ENCODE assay signal across 31 cellular contexts in genomic region chr12:132527186-132527882, GRCh38.
"Had no signal": no experiment of that assay in that cellular context is flagged by ENCODE, and none has a peak within 500 bp of the region (broad histone marks: within the 10 kb centered on the region; RNA-seq: fewer than 3 reads in every experiment).

No MANE protein-coding gene starts in this region.

- H3K27ac ChIP-seq: adrenal gland, body of pancreas, colonic mucosa, epithelial cell of prostate, esophagus squamous epithelium, gastroesophageal sphincter, heart right ventricle had no signal

- H3K4me3 ChIP-seq: adrenal gland, body of pancreas, colonic mucosa, esophagus squamous epithelium, gastroesophageal sphincter, heart right ventricle had no signal

- H3K4me1 ChIP-seq: colonic mucosa had no signal

- FAIRE-seq: endometrium, endothelial cell of umbilical vein had no signal

- DNase-seq: activated CD4-positive, alpha-beta memory T cell treated with anti-CD3 and anti-CD28 coated beads, Interleukin-2, amount 10 ng/mL, durations not matched to agents 7 days and 5 days; activated CD4-positive, alpha-beta T cell treated with anti-CD3 and anti-CD28 coated beads for 1 hour; activated CD4-positive, alpha-beta T cell treated with anti-CD3 and anti-CD28 coated beads for 4 hours; activated CD4-positive, alpha-beta T cell treated with anti-CD3 and anti-CD28 coated beads, Interleukin-2, amount 10 ng/mL, durations not matched to agents 7 days and 5 days; activated CD4-positive, alpha-beta T cell treated with anti-CD3 and anti-CD28 coated beads, Interleukin-2, amount 50 U/mL, for 4 hours; activated CD8-positive, alpha-beta memory T cell treated with anti-CD3 and anti-CD28 coated beads, Interleukin-2, amount 50 U/mL, for 48 hours; activated effector memory CD4-positive, alpha-beta T cell treated with Interleukin-2 at 50 U/mL for 16 hours; activated gamma-delta T cell treated with Interleukin-2 at 50 U/mL for 16 hours; activated naive CD4-positive, alpha-beta T cell treated with anti-CD3 and anti-CD28 coated beads for 36 hours; activated naive CD8-positive, alpha-beta T cell treated with anti-CD3 and anti-CD28 coated beads for 36 hours; activated naive CD8-positive, alpha-beta T cell treated with anti-CD3 and anti-CD28 coated beads, Interleukin-2, amount 50 U/mL, for 24 hours; activated T-cell treated with anti-CD3 and anti-CD28 coated beads for 4 hours; activated T-cell treated with anti-CD3 and anti-CD28 coated beads, Interleukin-2, amount 50 U/mL, for 24 hours; adrenal gland; amygdala; aorta; body of pancreas; caudate nucleus; cerebellar nuclear complex; colonic mucosa; effector CD8-positive, alpha-beta T cell; esophagus squamous epithelium; foreskin melanocyte; heart right ventricle; T-helper 2 cell had no signal

- ATAC-seq: activated naive CD8-positive, alpha-beta T cell treated with anti-CD3 and anti-CD28 coated beads, Interleukin-2, amount 50 U/mL, for 24 hours; activated T-helper 17 cell treated with anti-CD3 and anti-CD28 coated beads, Interleukin-2, amount 50 U/mL, for 72 hours; body of pancreas; gastroesophageal sphincter; heart right ventricle; WTC11 had no signal

- H3K27me3 ChIP-seq: adrenal gland, body of pancreas, colonic mucosa, gastroesophageal sphincter, heart right ventricle had no signal

- H3K9me3 ChIP-seq: adrenal gland, body of pancreas, colonic mucosa, esophagus squamous epithelium, heart right ventricle had no signal

- H3K36me3 ChIP-seq: adrenal gland, colonic mucosa had no signal
